21 cellular contexts compared by ENCODE assay signal in genomic region chr20:24317224-24317623, GRCh38.
"Had no signal": no experiment of that assay in that cellular context is flagged by ENCODE, and none has a peak within 500 bp of the region (broad histone marks: within the 10 kb centered on the region; RNA-seq: fewer than 3 reads in every experiment).

No MANE protein-coding gene starts in this region.

- H3K4me3 ChIP-seq: cardiac muscle cell, esophagus squamous epithelium, pancreas, sigmoid colon, spleen, thyroid gland had no signal

- H3K36me3 ChIP-seq: cardiac muscle cell, esophagus squamous epithelium, pancreas, sigmoid colon, spleen, thyroid gland had no signal

- ATAC-seq: activated naive CD4-positive, alpha-beta T cell treated with anti-CD3 and anti-CD28 coated beads, Interleukin-2, amount 50 U/mL, for 72 hours; activated T-cell treated with anti-CD3 and anti-CD28 coated beads, Interleukin-2, amount 50 U/mL, for 4 hours; effector memory CD8-positive, alpha-beta T cell; natural killer cell; pancreas had no signal

- H3K27ac ChIP-seq: cardiac muscle cell, esophagus squamous epithelium, pancreas, sigmoid colon, spleen, thyroid gland had no signal

- DNase-seq: activated B cell treated with CpG ODN at 0.5 μM for 24 hours; activated CD4-positive, alpha-beta T cell treated with anti-CD3 and anti-CD28 coated beads for 4 hours; activated CD8-positive, alpha-beta memory T cell treated with anti-CD3 and anti-CD28 coated beads, Interleukin-2, amount 50 U/mL, for 4 hours; activated effector memory CD4-positive, alpha-beta T cell treated with Interleukin-2 at 50 U/mL for 16 hours; activated T-cell treated with anti-CD3 and anti-CD28 coated beads, Interleukin-2, amount 50 U/mL, for 4 hours; amygdala; dermis blood vessel endothelial cell; effector memory CD8-positive, alpha-beta T cell; esophagus squamous epithelium; mesenchymal stem cell; natural killer cell; pancreas; sigmoid colon; spleen; stimulated activated CD4-positive, alpha-beta T cell treated with anti-CD3 and anti-CD28 coated beads, Interleukin-4, amount 100 ng/mL, for 4 hours; stimulated activated naive CD4-positive, alpha-beta T cell treated with Interleukin-2 at 50 U/mL for 16 hours; T-helper 1 cell; T-helper 9 cell; thyroid gland had no signal

- H3K27me3 Mint-ChIP-seq: activated B cell treated with CpG ODN at 0.5 μM for 24 hours had no signal

- H3K4me1 ChIP-seq: pancreas, sigmoid colon, thyroid gland had no signal

- H3K36me3 Mint-ChIP-seq: activated naive CD4-positive, alpha-beta T cell treated with anti-CD3 and anti-CD28 coated beads, Interleukin-2, amount 50 U/mL, for 72 hours; natural killer cell had no signal

- H3K9me3 ChIP-seq: esophagus squamous epithelium, pancreas, sigmoid colon, spleen, thyroid gland had no signal

- H3K4me3 Mint-ChIP-seq: activated B cell treated with CpG ODN at 0.5 μM for 24 hours; activated T-cell treated with anti-CD3 and anti-CD28 coated beads, Interleukin-2, amount 50 U/mL, for 4 hours; effector memory CD8-positive, alpha-beta T cell; natural killer cell had no signal

- H3K27me3 ChIP-seq: pancreas, thyroid gland had no signal

- H3K27ac Mint-ChIP-seq: activated B cell treated with CpG ODN at 0.5 μM for 24 hours; effector memory CD8-positive, alpha-beta T cell; natural killer cell had no signal

- H3K9me3 Mint-ChIP-seq: activated B cell treated with CpG ODN at 0.5 μM for 24 hours; activated T-cell treated with anti-CD3 and anti-CD28 coated beads, Interleukin-2, amount 50 U/mL, for 4 hours; effector memory CD8-positive, alpha-beta T cell; natural killer cell had no signal
